31 cellular contexts compared by ENCODE assay signal in genomic region chr3:13286873-13287272, GRCh38.
"Had no signal": no experiment of that assay in that cellular context is flagged by ENCODE, and none has a peak within 500 bp of the region (broad histone marks: within the 10 kb centered on the region; RNA-seq: fewer than 3 reads in every experiment).

No MANE protein-coding gene starts in this region.

- H3K9ac ChIP-seq: parathyroid adenoma had no signal

- H3K4me2 ChIP-seq: smooth muscle cell had no signal

- H3K36me3 Mint-ChIP-seq: type B pancreatic cell had no signal

- H3K4me3 Mint-ChIP-seq: naive thymus-derived CD4-positive, alpha-beta T cell; natural killer cell; stimulated activated memory B cell treated with anti-CD40 and anti-IgM and Interleukin-4, amounts not matched to agents 10 μg/mL and 1 μg/mL and 100 μg/mL, for 72 hours; stimulated activated naive CD8-positive, alpha-beta T cell treated with anti-CD3 and anti-CD28 coated beads, Interleukin-15, amount 100 ng/mL, for 72 hours; type B pancreatic cell had no signal

- H3K4me1 Mint-ChIP-seq: nephron had no signal

- H3K27me3 ChIP-seq: testis had no signal

- H3K9me3 ChIP-seq: testis had no signal

- ATAC-seq: naive thymus-derived CD4-positive, alpha-beta T cell; natural killer cell; psoas muscle; right cardiac atrium; sciatic nerve; stimulated activated memory B cell treated with anti-CD40 and anti-IgM and Interleukin-4, amounts not matched to agents 10 μg/mL and 1 μg/mL and 100 μg/mL, for 72 hours; stimulated activated naive CD8-positive, alpha-beta T cell treated with anti-CD3 and anti-CD28 coated beads, Interleukin-15, amount 100 ng/mL, for 72 hours; stimulated activated naive CD8-positive, alpha-beta T cell treated with anti-CD3 and anti-CD28 coated beads, Interleukin-15, Interleukin-2, amounts not matched to agents 100 U/mL and 50 U/mL, for 24 hours; upper lobe of right lung had no signal

- H3K79me2 ChIP-seq: parathyroid adenoma had no signal

- DNase-seq: naive thymus-derived CD4-positive, alpha-beta T cell; natural killer cell; nucleus accumbens; ovary; psoas muscle; right cardiac atrium; spleen; stimulated activated CD4-positive, alpha-beta T cell treated with anti-CD3 and anti-CD28 coated beads, Interleukin-12 subunit alpha, Interleukin-12 subunit beta, amount 100 ng/mL, for 4 hours; stimulated activated CD4-positive, alpha-beta T cell treated with anti-CD3 and anti-CD28 coated beads, Interleukin-1b, Interleukin-23, amount 100 ng/mL, for 48 hours; stimulated activated CD4-positive, alpha-beta T cell treated with anti-CD3 and anti-CD28 coated beads, Interleukin-4, amount 100 ng/mL, for 1 hour; stimulated activated CD4-positive, alpha-beta T cell treated with anti-CD3 and anti-CD28 coated beads, Interleukin-4, amount 100 ng/mL, for 4 hours; stimulated activated CD8-positive, alpha-beta memory T cell treated with anti-CD3 and anti-CD28 coated beads, Interleukin-4, amount 100 ng/mL, for 48 hours; stimulated activated naive CD4-positive, alpha-beta T cell; stimulated activated naive CD8-positive, alpha-beta T cell treated with anti-CD3 and anti-CD28 coated beads, Interleukin-15, amount 100 ng/mL, for 72 hours; stimulated activated naive CD8-positive, alpha-beta T cell treated with anti-CD3 and anti-CD28 coated beads, Interleukin-15, Interleukin-2, amounts not matched to agents 100 U/mL and 50 U/mL, for 24 hours; substantia nigra; testis; tibial artery; transverse colon; upper lobe of right lung; uterus had no signal

- H2AFZ ChIP-seq: parathyroid adenoma had no signal

- H3K27ac ChIP-seq: neutrophil, ovary, parathyroid adenoma, psoas muscle, skin epidermis, spleen, suprapubic skin, testis, tibial artery, transverse colon, upper lobe of right lung, uterus had no signal

- H3K27ac Mint-ChIP-seq: naive thymus-derived CD4-positive, alpha-beta T cell; natural killer cell; nephron; progenitor cell of endocrine pancreas; stimulated activated memory B cell treated with anti-CD40 and anti-IgM and Interleukin-4, amounts not matched to agents 10 μg/mL and 1 μg/mL and 100 μg/mL, for 72 hours; stimulated activated naive CD8-positive, alpha-beta T cell treated with anti-CD3 and anti-CD28 coated beads, Interleukin-15, amount 100 ng/mL, for 72 hours; type B pancreatic cell had no signal

- H3K4me1 ChIP-seq: parathyroid adenoma, psoas muscle had no signal

- H3K36me3 ChIP-seq: neutrophil, ovary, spleen, suprapubic skin, tibial artery, transverse colon, upper lobe of right lung, uterus had no signal

- H3K4me3 ChIP-seq: ovary, psoas muscle, skin epidermis, smooth muscle cell, spleen, suprapubic skin, testis, tibial artery, transverse colon, upper lobe of right lung, uterus had no signal
